Comparison of ENCODE assay signal across 1 cellular context in genomic region chr6:16139541-16139940, GRCh38.
TF ChIP-seq lines count a peak whose summit lies in the region.

No MANE protein-coding gene starts in this region.

TF ChIP-seq in GM23338, 12 proteins besides CTCF, POLR2A, EP300 and RAD21 (continued from another document):
- TF ChIP-seq ZNF462 (CRISPR knock-in tag; IDR thresholded peaks at IDR 0.05) (no peak), CREB1 (CRISPR knock-in tag; IDR thresholded peaks at IDR 0.05; ENCODE audit: low read depth) (no peak), NANOG (IDR thresholded peaks at IDR 0.05; ENCODE audit: borderline replicate concordance) (no peak), EZH2phosphoT487 (IDR thresholded peaks at IDR 0.05; ENCODE audit: unreplicated experiment) (no peak)
- TF ChIP-seq, protein P1, sequence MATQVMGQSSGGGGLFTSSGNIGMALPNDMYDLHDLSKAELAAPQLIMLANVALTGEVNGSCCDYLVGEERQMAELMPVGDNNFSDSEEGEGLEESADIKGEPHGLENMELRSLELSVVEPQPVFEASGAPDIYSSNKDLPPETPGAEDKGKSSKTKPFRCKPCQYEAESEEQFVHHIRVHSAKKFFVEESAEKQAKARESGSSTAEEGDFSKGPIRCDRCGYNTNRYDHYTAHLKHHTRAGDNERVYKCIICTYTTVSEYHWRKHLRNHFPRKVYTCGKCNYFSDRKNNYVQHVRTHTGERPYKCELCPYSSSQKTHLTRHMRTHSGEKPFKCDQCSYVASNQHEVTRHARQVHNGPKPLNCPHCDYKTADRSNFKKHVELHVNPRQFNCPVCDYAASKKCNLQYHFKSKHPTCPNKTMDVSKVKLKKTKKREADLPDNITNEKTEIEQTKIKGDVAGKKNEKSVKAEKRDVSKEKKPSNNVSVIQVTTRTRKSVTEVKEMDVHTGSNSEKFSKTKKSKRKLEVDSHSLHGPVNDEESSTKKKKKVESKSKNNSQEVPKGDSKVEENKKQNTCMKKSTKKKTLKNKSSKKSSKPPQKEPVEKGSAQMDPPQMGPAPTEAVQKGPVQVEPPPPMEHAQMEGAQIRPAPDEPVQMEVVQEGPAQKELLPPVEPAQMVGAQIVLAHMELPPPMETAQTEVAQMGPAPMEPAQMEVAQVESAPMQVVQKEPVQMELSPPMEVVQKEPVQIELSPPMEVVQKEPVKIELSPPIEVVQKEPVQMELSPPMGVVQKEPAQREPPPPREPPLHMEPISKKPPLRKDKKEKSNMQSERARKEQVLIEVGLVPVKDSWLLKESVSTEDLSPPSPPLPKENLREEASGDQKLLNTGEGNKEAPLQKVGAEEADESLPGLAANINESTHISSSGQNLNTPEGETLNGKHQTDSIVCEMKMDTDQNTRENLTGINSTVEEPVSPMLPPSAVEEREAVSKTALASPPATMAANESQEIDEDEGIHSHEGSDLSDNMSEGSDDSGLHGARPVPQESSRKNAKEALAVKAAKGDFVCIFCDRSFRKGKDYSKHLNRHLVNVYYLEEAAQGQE (IDR thresholded peaks at IDR 0.05; ENCODE audit: unreplicated experiment), result no peak
